In the genomic region with DNA sequence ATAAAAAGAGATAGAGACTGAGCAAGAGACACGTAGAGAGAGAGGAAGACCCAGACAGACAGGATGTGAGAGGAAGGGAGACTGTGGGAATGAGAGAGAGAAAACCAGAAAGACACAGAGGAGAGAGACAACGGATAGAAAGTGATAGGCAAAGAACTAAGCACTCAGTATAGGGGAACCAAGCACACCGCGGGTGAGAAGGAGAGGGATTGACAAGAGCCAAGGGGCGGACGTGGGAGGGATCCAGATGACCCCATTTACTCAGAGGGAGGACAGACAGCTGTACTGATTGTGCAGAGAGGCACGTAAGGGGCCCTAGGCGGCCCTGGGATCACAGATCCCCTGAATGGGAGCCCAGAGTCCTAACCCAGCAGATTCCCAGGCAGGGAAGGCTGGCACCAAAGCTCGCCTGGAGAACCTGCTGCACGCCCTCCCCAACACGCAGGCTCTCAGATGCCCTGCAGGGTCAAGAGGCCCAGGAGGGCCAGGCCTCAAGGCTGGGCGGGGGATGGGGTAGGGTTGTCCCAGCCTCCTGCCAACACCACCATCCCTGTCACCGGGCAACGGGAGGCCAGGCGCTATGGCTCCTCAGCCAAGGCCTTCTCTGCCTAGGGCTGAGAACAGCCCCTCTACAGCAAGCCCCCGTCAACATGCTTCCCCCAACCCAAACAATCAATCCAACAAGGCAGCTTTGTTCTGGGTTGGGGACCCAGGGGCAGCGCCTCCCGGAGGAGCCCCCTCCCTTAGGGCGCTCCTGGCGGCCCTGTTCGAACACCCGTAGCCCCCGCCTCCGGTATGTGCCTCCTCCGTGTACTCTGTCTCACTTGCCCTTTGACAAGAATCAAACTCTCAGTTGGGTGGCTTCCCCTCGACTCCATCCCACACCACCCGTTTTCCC, we compare ENCODE assay signal across 1 cellular context.
TF ChIP-seq lines count a peak whose summit lies in the region.

No MANE protein-coding gene starts in this region.

TF ChIP-seq in endothelial cell of umbilical vein, 7 proteins besides CTCF, POLR2A, EP300 and RAD21:
- TF ChIP-seq JUN (IDR thresholded peaks at IDR 0.05; ENCODE audit: borderline replicate concordance, insufficient read depth, insufficient read length, low read depth), result no peak
- TF ChIP-seq, protein P1, sequence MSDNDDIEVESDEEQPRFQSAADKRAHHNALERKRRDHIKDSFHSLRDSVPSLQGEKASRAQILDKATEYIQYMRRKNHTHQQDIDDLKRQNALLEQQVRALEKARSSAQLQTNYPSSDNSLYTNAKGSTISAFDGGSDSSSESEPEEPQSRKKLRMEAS (IDR thresholded peaks at IDR 0.05; ENCODE audit: insufficient read depth, insufficient read length), result no peak
- no peak for TF ChIP-seq MYC (IDR thresholded peaks at IDR 0.05; ENCODE audit: low read depth, low read length)
- TF ChIP-seq EZH2 (IDR thresholded peaks at IDR 0.05; ENCODE audit: borderline replicate concordance, low read depth, low read length, severe bottlenecking), result no peak
- TF ChIP-seq POLR2AphosphoS5 (IDR thresholded peaks at IDR 0.05; ENCODE audit: insufficient read depth, low read depth, low read length), result no peak
- TF ChIP-seq GATA2 (IDR thresholded peaks at IDR 0.05; ENCODE audit: insufficient read depth, insufficient read length, low read depth, low read length), result no peak
- no peak for TF ChIP-seq FOS (IDR thresholded peaks at IDR 0.05; ENCODE audit: borderline replicate concordance, insufficient read depth, low read length)
